Comparison of ENCODE assay signal across 11 cellular contexts in the genomic region with DNA sequence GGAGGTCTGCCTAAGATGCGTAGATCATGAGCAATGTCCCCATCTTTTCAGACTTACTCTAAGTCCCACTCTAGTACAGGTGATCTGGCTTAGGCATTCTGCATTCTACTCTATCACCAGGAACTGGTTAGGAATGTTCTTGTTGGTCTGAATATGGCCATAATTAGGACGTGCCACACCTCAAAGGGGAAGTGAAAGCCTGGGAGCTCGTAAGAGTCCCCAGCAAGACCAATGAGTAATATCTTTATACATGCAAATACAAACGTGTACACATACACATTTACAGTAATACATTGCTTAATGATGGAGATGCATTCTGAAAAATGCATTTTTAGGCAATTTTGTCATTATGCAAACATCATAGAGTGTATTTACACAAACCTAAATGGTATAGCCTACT. TPM values are rescaled to one million over a fixed set of nuclear protein-coding genes. Genes with fewer than 3 reads are reported as not detected.
A peak's percentile ranks its signal among the peaks of the same experiment; 100 is the strongest.
DNase-seq lines count a peak whose midpoint lies in the region; ATAC-seq and TF ChIP-seq lines count a peak whose summit lies in the region.
"Had no signal": no experiment of that assay in that cellular context is flagged by ENCODE, and none has a peak within 500 bp of the region (broad histone marks: within the 10 kb centered on the region; RNA-seq: fewer than 3 reads in every experiment).

No MANE protein-coding gene starts in this region.

- no peak overlapping the region for H3K4me3 Mint-ChIP-seq in naive B cell

- intact Hi-C loops in posterior vena cava (cut with DNase I), result no loop called here
- intact Hi-C loops in adrenal gland (cut with DNase I), result no loop called here
- intact Hi-C loops in uterus (cut with DNase I; ENCODE audit: low total_unique reads), result no loop called here

- TF ChIP-seq POLR2A in adrenal gland (IDR thresholded peaks at IDR 0.05), result no peak
- TF ChIP-seq POLR2A in uterus (IDR thresholded peaks at IDR 0.05), result no peak

- peaks cover 5 to 19% (median 15%) of the 10 kb centered on the region in 3 donors for H3K4me1 Mint-ChIP-seq in naive B cell

- H3K4me3 ChIP-seq in adrenal gland, result no peak overlapping the region
- H3K4me3 ChIP-seq in uterus, result no peak overlapping the region
- H3K4me3 ChIP-seq: pancreas had no signal

- 78 to 93% (median 83%) methylated on average over 4 of the region's 4 CpGs for WGBS in adrenal gland, 4 donors

- H3K27me3 Mint-ChIP-seq in naive B cell, result no peaks in the 10 kb centered on the region

- H3K9me3 Mint-ChIP-seq in naive B cell, result no peaks in the 10 kb centered on the region

- no peak overlapping the region for H3K27ac ChIP-seq in adrenal gland
- H3K27ac ChIP-seq in uterus, result no peak overlapping the region
- H3K27ac ChIP-seq: pancreas had no signal

- peak; percentile 17 for DNase-seq in naive B cell
- DNase-seq in posterior vena cava (ENCODE audit: low spot score), result no peak
- no peak for DNase-seq in stimulated activated CD4-positive, alpha-beta T cell treated with anti-CD3 and anti-CD28 coated beads, Interleukin-4, amount 100 ng/mL, for 1 hour
- no peak for DNase-seq in adrenal gland
- DNase-seq in uterus, result no peak
- DNase-seq: activated naive CD4-positive, alpha-beta T cell treated with anti-CD3 and anti-CD28 coated beads, Interleukin-2, amount 50 U/mL, for 16 hours; NCI-H446 treated with DMSO at 0.1 percent for 48 hours; pancreas had no signal

- peak overlapping the region in 4 of 6 donors; percentile 14 to 63 (median 50) for H3K27ac Mint-ChIP-seq in naive B cell

- peaks cover 7 to 35% of the 10 kb centered on the region in 2 donors for H3K36me3 Mint-ChIP-seq in naive B cell

- TF ChIP-seq CTCF in adrenal gland (IDR thresholded peaks at IDR 0.05) (no peak), uterus (IDR thresholded peaks at IDR 0.05) (no peak)

- H3K27me3 ChIP-seq in adrenal gland, result no peaks in the 10 kb centered on the region
- H3K27me3 ChIP-seq in uterus, result no peaks in the 10 kb centered on the region
- H3K27me3 ChIP-seq: pancreas had no signal

- H3K9me3 ChIP-seq in adrenal gland (replicated peaks in 1 of 3) (no peaks in the 10 kb centered on the region), uterus (no peaks in the 10 kb centered on the region)
- H3K9me3 ChIP-seq: pancreas had no signal

- ATAC-seq in GM19035 (IDR thresholded peaks at IDR 0.05; ENCODE audit: unreplicated experiment), result peak; percentile 95
- ATAC-seq in HG02678 (IDR thresholded peaks at IDR 0.05; ENCODE audit: unreplicated experiment), result peak; percentile 97
- peak; percentile 91 for ATAC-seq in HG03558 (IDR thresholded peaks at IDR 0.05; ENCODE audit: extremely low read depth, unreplicated experiment)
- peak; percentile 84 to 85 for ATAC-seq in naive B cell (ENCODE audit: low read depth in 2 of 2)

- peaks cover 0 to 55% of the 10 kb centered on the region in 2 donors for H3K36me3 ChIP-seq in adrenal gland (replicated peaks in 1 of 2)
- no peaks in the 10 kb centered on the region for H3K36me3 ChIP-seq in uterus

- no peaks in the 10 kb centered on the region for H3K4me1 ChIP-seq in adrenal gland (replicated peaks in 1 of 2)
- H3K4me1 ChIP-seq in uterus, result no peaks in the 10 kb centered on the region

RNA-seq across cellular contexts. Expression of a gene that starts 19.4 kb away (rescaled TPM):
- 10 to 100 TPM; 19.0 to 32.5 (median 23.6) TPM for polyA plus RNA-seq in naive B cell (ENCODE audit: low read depth in 6 of 6)
- 10 to 100 TPM; 28.2 to 30.3 TPM for total RNA-seq in posterior vena cava
- total RNA-seq in adrenal gland, result 10 to 100 TPM; 26.7 to 65.8 (median 38.1) TPM
- polyA plus RNA-seq in adrenal gland, result 10 to 100 TPM; 27.8 to 42.1 (median 37.7) TPM
- 100 to 1,000 TPM in 1 of 4 donors, 10 to 100 TPM in 3; 47.6 to 153 (median 57.5) TPM for total RNA-seq in uterus
